ENCODE assay signal across 15 cellular contexts in the genomic region with DNA sequence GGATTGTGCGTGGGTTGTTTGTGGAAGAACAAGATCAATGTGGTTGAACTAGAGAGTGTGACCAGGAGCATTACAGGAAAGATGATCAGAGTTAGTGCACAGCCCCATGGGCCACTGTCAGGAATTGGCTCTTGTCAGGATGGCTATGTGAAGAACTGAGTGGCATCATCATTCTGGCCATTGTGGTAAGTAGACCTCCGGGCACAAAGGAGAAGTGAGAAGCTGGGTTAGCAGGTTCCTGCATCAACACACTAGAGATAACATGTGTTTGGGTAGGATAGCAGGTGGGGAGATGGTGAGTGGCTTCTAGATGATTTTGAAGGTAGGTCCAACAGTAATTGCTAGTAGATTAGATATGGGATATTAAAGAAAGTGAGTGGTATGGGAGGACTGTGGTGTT.
"Had no signal": no experiment of that assay in that cellular context is flagged by ENCODE, and none has a peak within 500 bp of the region (broad histone marks: within the 10 kb centered on the region; RNA-seq: fewer than 3 reads in every experiment).

No MANE protein-coding gene starts in this region.

- H3K4me3 ChIP-seq: left ventricle myocardium inferior, lower lobe of right lung, pancreas had no signal

- H3K4me1 ChIP-seq: foreskin keratinocyte, left ventricle myocardium inferior, lower lobe of right lung, pancreas had no signal

- H3K27me3 ChIP-seq: foreskin keratinocyte, pancreas had no signal

- ATAC-seq: foreskin keratinocyte, lower lobe of right lung, pancreas, right cardiac atrium had no signal

- H3K9me3 ChIP-seq: left ventricle myocardium inferior, lower lobe of right lung, pancreas had no signal

- H3K27ac ChIP-seq: foreskin keratinocyte, left ventricle myocardium inferior, lower lobe of right lung, pancreas had no signal

- H3K36me3 ChIP-seq: left ventricle myocardium inferior, lower lobe of right lung, pancreas had no signal

- DNase-seq: effector CD4-positive, alpha-beta T cell; endodermal cell; erythroblast; foreskin keratinocyte; immature natural killer cell; left ventricle myocardium inferior; lower lobe of right lung; midbrain; occipital lobe; pancreas; right cardiac atrium; small intestine; stimulated activated CD4-positive, alpha-beta T cell treated with anti-CD3 and anti-CD28 coated beads, Interleukin-12 subunit alpha, Interleukin-12 subunit beta, amount 100 ng/mL, for 4 hours; stimulated activated naive CD4-positive, alpha-beta T cell treated with Interleukin-2 at 50 U/mL for 16 hours; trophoblast cell had no signal
